ENCODE assay signal across 12 cellular contexts in the genomic region with DNA sequence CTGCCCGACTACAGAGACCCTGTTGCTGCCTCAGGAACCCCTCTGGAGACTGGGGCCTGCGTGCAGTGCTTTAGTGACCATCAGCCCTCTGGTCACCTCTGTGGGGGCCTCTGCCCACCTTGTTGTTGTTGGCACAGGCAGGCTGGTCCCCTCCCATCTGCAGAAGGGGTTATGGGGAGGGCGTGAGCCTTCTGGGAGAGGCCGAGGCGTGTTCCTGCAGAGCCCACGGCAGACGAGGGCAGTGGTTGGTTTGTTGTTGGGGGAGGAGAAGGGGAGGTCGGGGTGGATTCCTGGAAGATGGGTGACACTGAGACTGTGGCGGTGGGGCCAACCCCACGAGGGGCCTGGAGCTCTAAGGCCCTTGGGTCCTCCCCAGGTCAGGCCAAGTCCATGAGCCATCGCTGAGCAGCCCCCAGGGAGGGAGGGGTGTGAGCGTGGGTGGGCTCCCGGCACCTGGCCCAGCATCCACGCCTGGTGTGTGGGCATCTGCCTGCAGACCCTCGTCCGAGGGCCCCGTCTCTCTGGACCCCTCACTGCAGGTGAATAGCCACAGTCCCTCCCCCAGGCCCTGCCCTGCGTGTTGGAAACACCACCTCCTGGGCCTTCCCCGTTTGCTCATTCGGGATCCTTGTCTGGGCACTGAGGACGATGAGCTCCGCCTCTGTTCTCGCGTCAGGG.
"Had no signal": no experiment of that assay in that cellular context is flagged by ENCODE, and none has a peak within 500 bp of the region (broad histone marks: within the 10 kb centered on the region; RNA-seq: fewer than 3 reads in every experiment).

No MANE protein-coding gene starts in this region.

- DNase-seq: activated CD4-positive, alpha-beta T cell treated with anti-CD3 and anti-CD28 coated beads, Interleukin-2, amount 50 U/mL, for 4 hours; activated naive CD4-positive, alpha-beta T cell treated with anti-CD3 and anti-CD28 coated beads, Interleukin-2, amount 50 U/mL, for 16 hours; activated T-cell treated with anti-CD3 and anti-CD28 coated beads, Interleukin-2, amount 50 U/mL, for 1 hour; brain microvascular endothelial cell; foreskin melanocyte; heart right ventricle; left ventricle myocardium superior; ovary had no signal

- H3K4me3 Mint-ChIP-seq: neural crest cell; T-helper 2 cell treated with Interferon-gamma antibody and Interleukin-4, amounts not matched to agents 5 μg/mL and 100 μg/mL, for 36 hours had no signal

- H3K27me3 Mint-ChIP-seq: type B pancreatic cell had no signal

- H3K27ac Mint-ChIP-seq: T-helper 2 cell treated with Interferon-gamma antibody and Interleukin-4, amounts not matched to agents 5 μg/mL and 100 μg/mL, for 36 hours; type B pancreatic cell had no signal

- H3K4me3 ChIP-seq: heart right ventricle, ovary, smooth muscle cell had no signal

- H3K27me3 ChIP-seq: brain microvascular endothelial cell, heart right ventricle, ovary had no signal

- H3K27ac ChIP-seq: brain microvascular endothelial cell, ovary had no signal
